ENCODE assay signal across 8 cellular contexts in the genomic region with DNA sequence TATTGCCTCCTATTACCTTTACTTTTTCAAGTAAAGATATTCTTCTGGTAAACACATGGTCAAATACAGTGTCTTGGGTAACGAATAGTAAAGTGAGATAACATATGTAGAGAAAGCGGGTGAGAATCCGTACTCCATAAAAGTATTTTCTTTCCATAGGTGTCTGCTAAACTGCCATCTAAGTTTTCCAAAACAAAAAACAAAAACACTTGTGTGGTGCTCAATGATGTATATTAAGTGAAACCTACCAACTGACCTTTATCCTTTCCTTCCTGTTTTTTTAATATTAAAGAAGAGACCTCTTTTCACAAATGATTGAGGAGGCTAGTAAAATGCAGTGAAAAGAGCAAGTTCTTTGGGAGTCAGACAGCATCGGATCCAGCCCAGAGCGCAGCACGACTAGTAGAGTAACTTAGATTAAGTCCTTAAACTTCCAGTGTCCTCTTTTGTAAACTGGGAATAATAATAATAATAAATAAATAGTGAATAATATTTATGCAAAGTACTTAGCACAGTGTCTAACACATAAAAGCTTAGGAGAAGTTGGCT. TPM values are rescaled to one million over a fixed set of nuclear protein-coding genes. Genes with fewer than 3 reads are reported as not detected.
DNase-seq lines count a peak whose midpoint lies in the region; TF ChIP-seq lines count a peak whose summit lies in the region.

No MANE protein-coding gene starts in this region.

- TF ChIP-seq CTCF in BE2C (IDR thresholded peaks at IDR 0.05; ENCODE audit: low read depth, low read length) (no peak), VCaP (conservative IDR thresholded peaks at IDR 0.05) (no peak), type B pancreatic cell (conservative IDR thresholded peaks at IDR 0.05) (no peak)

- H3K9me3 ChIP-seq in BE2C (no peaks in the 10 kb centered on the region), HAP-1 (no peaks in the 10 kb centered on the region)

- H3K4me3 Mint-ChIP-seq in immature natural killer cell (peak overlapping the region; percentile 94 to 99 (median 98)), type B pancreatic cell (peak overlapping the region; percentile 99)

- peak overlapping the region; percentile 76 for H3K27ac ChIP-seq in VCaP

- H3K4me1 ChIP-seq in BE2C (peaks cover 6% of the 10 kb centered on the region), HAP-1 (peaks cover 7% of the 10 kb centered on the region)

- H3K4me1 Mint-ChIP-seq in immature natural killer cell (peaks cover 35 to 43% of the 10 kb centered on the region in 2 donors), type B pancreatic cell (ENCODE audit: unreplicated experiment) (peaks cover 22% of the 10 kb centered on the region)

- H3K27ac Mint-ChIP-seq in immature natural killer cell (peak overlapping the region; percentile 92 to 98 (median 94)), type B pancreatic cell (peak overlapping the region; percentile 96)

- in situ Hi-C loops in HAP-1 (cut with MboI; ENCODE audit: low sequenced_read_pairs) = loop anchor here (5.0 kb wide), 1 partner anchor 132 kb away; a partner anchor contains a TSS

- H3K4me3 ChIP-seq in BE2C (ENCODE audit: low read depth, low read length) (peak overlapping the region; percentile 99), HAP-1 (peak overlapping the region; percentile 74)

- H3K9me3 Mint-ChIP-seq in immature natural killer cell (no peaks in the 10 kb centered on the region), type B pancreatic cell (no peaks in the 10 kb centered on the region)

- H3K27me3 Mint-ChIP-seq in immature natural killer cell (ENCODE audit: low read depth in 3 of 3) (peaks cover 4 to 11% (median 6%) of the 10 kb centered on the region in 3 donors), type B pancreatic cell (no peaks in the 10 kb centered on the region)

- H3K36me3 ChIP-seq in BE2C (no peaks in the 10 kb centered on the region; the same call in 1 of the 2 replicates), HAP-1 (replicated peaks) (peaks cover 3% of the 10 kb centered on the region; the same call in 1 of the 2 replicates)

- peaks cover 0 to 8% (median 3%) of the 10 kb centered on the region in 3 donors for H3K36me3 Mint-ChIP-seq in immature natural killer cell
- H3K36me3 Mint-ChIP-seq in type B pancreatic cell = peaks cover 3% of the 10 kb centered on the region

- DNase-seq in BE2C = no peak
- DNase-seq in HAP-1 (ENCODE audit: low spot score in 2 of 2) = no peak
- DNase-seq in immature natural killer cell = no peak
- no peak for DNase-seq in type B pancreatic cell (ENCODE audit: extremely low spot score, unreplicated experiment)
- no peak for DNase-seq in NCI-H2171 treated with DMSO at 0.1 percent for 48 hours (lab: John Stamatoyannopoulos, UW)
- no peak for DNase-seq in central memory CD4-positive, alpha-beta T cell
- DNase-seq in 8988T = no peak

- H3K27me3 ChIP-seq in BE2C = no peaks in the 10 kb centered on the region
- no peaks in the 10 kb centered on the region for H3K27me3 ChIP-seq in HAP-1 (ENCODE audit: low read depth)

RNA-seq across cellular contexts. Expression of a gene that starts 0.4 kb away (rescaled TPM):
- 78.3 TPM for polyA plus RNA-seq in BE2C (2012; ENCODE audit: insufficient read depth, insufficient read length, low read depth)
- 10 to 100 TPM; 22.4 to 32.3 (median 25.4) TPM for polyA plus RNA-seq in immature natural killer cell
- total RNA-seq in type B pancreatic cell (ENCODE audit: low replicate concordance) = 19.2 and 21.0 TPM in 2 replicates
